In genomic region chr6:162512744-162513143, GRCh38 we compare ENCODE assay signal across 39 cellular contexts.
"Had no signal": no experiment of that assay in that cellular context is flagged by ENCODE, and none has a peak within 500 bp of the region (broad histone marks: within the 10 kb centered on the region; RNA-seq: fewer than 3 reads in every experiment).

No MANE protein-coding gene starts in this region.

- H3K36me3 ChIP-seq: adrenal gland, ascending aorta, brain microvascular endothelial cell, breast epithelium, cardiac muscle cell had no signal

- DNase-seq: activated effector memory CD4-positive, alpha-beta T cell treated with anti-CD3 and anti-CD28 coated beads, Interleukin-2, amount 50 U/mL, for 16 hours; activated effector memory CD4-positive, alpha-beta T cell treated with Interleukin-2 at 50 U/mL for 16 hours; activated gamma-delta T cell; activated gamma-delta T cell treated with Interleukin-2 at 50 U/mL for 16 hours; activated naive CD4-positive, alpha-beta T cell; activated naive CD4-positive, alpha-beta T cell treated with anti-CD3 and anti-CD28 coated beads for 36 hours; activated naive CD4-positive, alpha-beta T cell treated with anti-CD3 and anti-CD28 coated beads, Interleukin-2, amount 10 ng/mL, durations not matched to agents 7 days and 5 days; activated naive CD4-positive, alpha-beta T cell treated with anti-CD3 and anti-CD28 coated beads, Interleukin-2, amount 50 U/mL, for 16 hours; activated naive CD4-positive, alpha-beta T cell treated with Interleukin-2 at 50 U/mL for 16 hours; activated naive CD8-positive, alpha-beta T cell treated with anti-CD3 and anti-CD28 coated beads for 36 hours; activated naive CD8-positive, alpha-beta T cell treated with anti-CD3 and anti-CD28 coated beads, Interleukin-2, amount 10 ng/mL, durations not matched to agents 7 days and 5 days; activated naive CD8-positive, alpha-beta T cell treated with anti-CD3 and anti-CD28 coated beads, Interleukin-2, amount 50 U/mL, for 24 hours; activated T-cell treated with anti-CD3 and anti-CD28 coated beads, Interleukin-2, amount 50 U/mL, for 24 hours; activated T-cell treated with anti-CD3 and anti-CD28 coated beads, Interleukin-2, amount 50 U/mL, for 4 hours; activated T-cell treated with anti-CD3 and anti-CD28 coated beads, Interleukin-2, amount 50 U/mL, for 48 hours; activated T-cell treated with anti-CD3 and anti-CD28 coated beads, Interleukin-2, amount 50 U/mL, for 72 hours; adrenal gland; amniotic stem cell; amygdala; anterior cingulate cortex; aorta; body of pancreas; brain microvascular endothelial cell; caudate nucleus; central memory CD4-positive, alpha-beta T cell; cerebellar nuclear complex had no signal

- H3K9me3 Mint-ChIP-seq: activated naive CD4-positive, alpha-beta T cell treated with anti-CD3 and anti-CD28 coated beads for 36 hours; activated naive CD4-positive, alpha-beta T cell treated with anti-CD3 and anti-CD28 coated beads, Interleukin-2, amount 50 U/mL, for 24 hours; activated naive CD8-positive, alpha-beta T cell treated with anti-CD3 and anti-CD28 coated beads, Interleukin-2, amount 50 U/mL, for 24 hours; activated T-cell treated with anti-CD3 and anti-CD28 coated beads, Interleukin-2, amount 50 U/mL, for 24 hours; activated T-cell treated with anti-CD3 and anti-CD28 coated beads, Interleukin-2, amount 50 U/mL, for 4 hours; activated T-cell treated with anti-CD3 and anti-CD28 coated beads, Interleukin-2, amount 50 U/mL, for 72 hours; activated T-helper 1 cell treated with anti-CD3 and anti-CD28 coated beads, Interleukin-12 subunit alpha, Interleukin-12 subunit beta, Interleukin-2, Interleukin-4 antibody, amounts not matched to agents 30 ng/mL and 10 ng/mL and 1 ng/mL, durations not matched to agents 14 hours and 24 hours and 36 hours; activated T-helper 17 cell treated with anti-CD3 and anti-CD28 coated beads, Interleukin-2, amount 50 U/mL, for 72 hours; activated T-helper 2 cell treated with anti-CD3 and anti-CD28 coated beads, Interferon-gamma antibody, Interleukin-2, Interleukin-4, amounts not matched to agents 10 μg/mL and 5 μg/mL and 100 μg/mL, durations not matched to agents 14 hours and 24 hours and 36 hours had no signal

- H3K27me3 Mint-ChIP-seq: activated naive CD4-positive, alpha-beta T cell treated with anti-CD3 and anti-CD28 coated beads, Interleukin-2, amount 10 ng/mL, durations not matched to agents 7 days and 5 days; activated naive CD4-positive, alpha-beta T cell treated with anti-CD3 and anti-CD28 coated beads, Interleukin-2, amount 50 U/mL, for 24 hours; activated naive CD8-positive, alpha-beta T cell; activated naive CD8-positive, alpha-beta T cell treated with anti-CD3 and anti-CD28 coated beads for 36 hours; activated naive CD8-positive, alpha-beta T cell treated with anti-CD3 and anti-CD28 coated beads, Interleukin-2, amount 10 ng/mL, durations not matched to agents 7 days and 5 days; activated naive CD8-positive, alpha-beta T cell treated with anti-CD3 and anti-CD28 coated beads, Interleukin-2, amount 50 U/mL, for 24 hours; activated T-cell treated with anti-CD3 and anti-CD28 coated beads, Interleukin-2, amount 50 U/mL, for 24 hours; activated T-helper 17 cell treated with anti-CD3 and anti-CD28 coated beads, Interleukin-2, amount 50 U/mL, for 72 hours; brain; central memory CD8-positive, alpha-beta T cell had no signal

- H3K4me3 ChIP-seq: adrenal gland, ascending aorta, body of pancreas, breast epithelium, cardiac muscle cell had no signal

- H3K4me1 Mint-ChIP-seq: activated naive CD4-positive, alpha-beta T cell treated with anti-CD3 and anti-CD28 coated beads, Interleukin-2, amount 10 ng/mL, durations not matched to agents 7 days and 5 days; activated naive CD4-positive, alpha-beta T cell treated with anti-CD3 and anti-CD28 coated beads, Interleukin-2, amount 50 U/mL, for 24 hours; activated naive CD8-positive, alpha-beta T cell treated with anti-CD3 and anti-CD28 coated beads for 36 hours; activated naive CD8-positive, alpha-beta T cell treated with anti-CD3 and anti-CD28 coated beads, Interleukin-2, amount 10 ng/mL, durations not matched to agents 7 days and 5 days; activated naive CD8-positive, alpha-beta T cell treated with anti-CD3 and anti-CD28 coated beads, Interleukin-2, amount 50 U/mL, for 24 hours; activated T-helper 17 cell treated with anti-CD3 and anti-CD28 coated beads, Interleukin-2, amount 50 U/mL, for 72 hours; central memory CD8-positive, alpha-beta T cell had no signal

- FAIRE-seq: astrocyte, bronchial epithelial cell had no signal

- H3K27ac Mint-ChIP-seq: activated naive CD4-positive, alpha-beta T cell treated with anti-CD3 and anti-CD28 coated beads for 36 hours; activated naive CD4-positive, alpha-beta T cell treated with anti-CD3 and anti-CD28 coated beads, Interleukin-2, amount 10 ng/mL, durations not matched to agents 7 days and 5 days; activated naive CD4-positive, alpha-beta T cell treated with anti-CD3 and anti-CD28 coated beads, Interleukin-2, amount 50 U/mL, for 24 hours; activated naive CD8-positive, alpha-beta T cell; activated naive CD8-positive, alpha-beta T cell treated with anti-CD3 and anti-CD28 coated beads for 36 hours; activated naive CD8-positive, alpha-beta T cell treated with anti-CD3 and anti-CD28 coated beads, Interleukin-2, amount 10 ng/mL, durations not matched to agents 7 days and 5 days; activated naive CD8-positive, alpha-beta T cell treated with anti-CD3 and anti-CD28 coated beads, Interleukin-2, amount 50 U/mL, for 24 hours; activated T-cell treated with anti-CD3 and anti-CD28 coated beads, Interleukin-2, amount 50 U/mL, for 24 hours; activated T-cell treated with anti-CD3 and anti-CD28 coated beads, Interleukin-2, amount 50 U/mL, for 72 hours; activated T-helper 1 cell treated with anti-CD3 and anti-CD28 coated beads, Interleukin-12 subunit alpha, Interleukin-12 subunit beta, Interleukin-2, Interleukin-4 antibody, amounts not matched to agents 30 ng/mL and 10 ng/mL and 1 ng/mL, durations not matched to agents 14 hours and 24 hours and 36 hours; activated T-helper 17 cell treated with anti-CD3 and anti-CD28 coated beads, Interleukin-2, amount 50 U/mL, for 72 hours; activated T-helper 2 cell treated with anti-CD3 and anti-CD28 coated beads, Interferon-gamma antibody, Interleukin-2, Interleukin-4, amounts not matched to agents 10 μg/mL and 5 μg/mL and 100 μg/mL, durations not matched to agents 14 hours and 24 hours and 36 hours; brain had no signal

- H3K27ac ChIP-seq: adrenal gland, ascending aorta, body of pancreas, brain microvascular endothelial cell, breast epithelium, cardiac muscle cell had no signal

- H3K36me3 Mint-ChIP-seq: activated naive CD4-positive, alpha-beta T cell treated with anti-CD3 and anti-CD28 coated beads, Interleukin-2, amount 10 ng/mL, durations not matched to agents 7 days and 5 days; activated naive CD4-positive, alpha-beta T cell treated with anti-CD3 and anti-CD28 coated beads, Interleukin-2, amount 50 U/mL, for 24 hours; activated naive CD8-positive, alpha-beta T cell treated with anti-CD3 and anti-CD28 coated beads, Interleukin-2, amount 10 ng/mL, durations not matched to agents 7 days and 5 days; brain had no signal

- H3K27me3 ChIP-seq: adrenal gland, ascending aorta, body of pancreas, brain microvascular endothelial cell, breast epithelium, cardiac muscle cell had no signal

- H3K4me1 ChIP-seq: adrenal gland, ascending aorta, body of pancreas, breast epithelium had no signal

- H3K9me3 ChIP-seq: adrenal gland, ascending aorta, body of pancreas, breast epithelium had no signal

- H3K4me3 Mint-ChIP-seq: activated naive CD4-positive, alpha-beta T cell treated with anti-CD3 and anti-CD28 coated beads for 36 hours; activated naive CD4-positive, alpha-beta T cell treated with anti-CD3 and anti-CD28 coated beads, Interleukin-2, amount 10 ng/mL, durations not matched to agents 7 days and 5 days; activated naive CD4-positive, alpha-beta T cell treated with anti-CD3 and anti-CD28 coated beads, Interleukin-2, amount 50 U/mL, for 24 hours; activated naive CD8-positive, alpha-beta T cell; activated naive CD8-positive, alpha-beta T cell treated with anti-CD3 and anti-CD28 coated beads for 36 hours; activated naive CD8-positive, alpha-beta T cell treated with anti-CD3 and anti-CD28 coated beads, Interleukin-2, amount 10 ng/mL, durations not matched to agents 7 days and 5 days; activated naive CD8-positive, alpha-beta T cell treated with anti-CD3 and anti-CD28 coated beads, Interleukin-2, amount 50 U/mL, for 24 hours; activated T-cell treated with anti-CD3 and anti-CD28 coated beads, Interleukin-2, amount 50 U/mL, for 24 hours; activated T-cell treated with anti-CD3 and anti-CD28 coated beads, Interleukin-2, amount 50 U/mL, for 4 hours; activated T-cell treated with anti-CD3 and anti-CD28 coated beads, Interleukin-2, amount 50 U/mL, for 72 hours; activated T-helper 1 cell treated with anti-CD3 and anti-CD28 coated beads, Interleukin-12 subunit alpha, Interleukin-12 subunit beta, Interleukin-2, Interleukin-4 antibody, amounts not matched to agents 30 ng/mL and 10 ng/mL and 1 ng/mL, durations not matched to agents 14 hours and 24 hours and 36 hours; activated T-helper 17 cell treated with anti-CD3 and anti-CD28 coated beads, Interleukin-2, amount 50 U/mL, for 72 hours; brain; central memory CD8-positive, alpha-beta T cell had no signal

- ATAC-seq: activated naive CD4-positive, alpha-beta T cell treated with anti-CD3 and anti-CD28 coated beads, Interleukin-2, amount 50 U/mL, for 72 hours; activated naive CD8-positive, alpha-beta T cell treated with anti-CD3 and anti-CD28 coated beads, Interleukin-2, amount 50 U/mL, for 24 hours; activated T-cell treated with anti-CD3 and anti-CD28 coated beads, Interleukin-2, amount 50 U/mL, for 4 hours; activated T-cell treated with anti-CD3 and anti-CD28 coated beads, Interleukin-2, amount 50 U/mL, for 72 hours; activated T-helper 17 cell treated with anti-CD3 and anti-CD28 coated beads, Interleukin-2, amount 50 U/mL, for 72 hours; body of pancreas had no signal
